In genomic region chrX:76922100-76922499, GRCh38 we compare ENCODE assay signal across 8 cellular contexts.
"Had no signal": no experiment of that assay in that cellular context is flagged by ENCODE, and none has a peak within 500 bp of the region (broad histone marks: within the 10 kb centered on the region; RNA-seq: fewer than 3 reads in every experiment).

No MANE protein-coding gene starts in this region.

- H2AFZ ChIP-seq: GM23248 had no signal

- ATAC-seq: K562 had no signal

- H3K4me3 ChIP-seq: GM23248, K562 had no signal

- DNase-seq: GM23248, GOT3, H9, HCEC 1CT, KG1 had no signal

- H3K27ac ChIP-seq: GM23248 had no signal

- H3K4me3 Mint-ChIP-seq: H9 had no signal

- H3K27ac Mint-ChIP-seq: H9 had no signal

- FAIRE-seq: H54, HTR-8/SVneo, K562 had no signal

- H3K9ac ChIP-seq: GM23248 had no signal
